Comparison of ENCODE assay signal across 8 cellular contexts in genomic region chr12:51323966-51324895, GRCh38. TPM values are rescaled to one million over a fixed set of nuclear protein-coding genes. Genes with fewer than 3 reads are reported as not detected.
DNase-seq lines count a peak whose midpoint lies in the region; ATAC-seq and TF ChIP-seq lines count a peak whose summit lies in the region.

TSS of gene BIN2 (minus strand) at chr12:51324174. CDS start at chr12:51324102, 72 bp downstream.

- TF ChIP-seq CTCF in endodermal cell (conservative IDR thresholded peaks at IDR 0.05), result no peak
- TF ChIP-seq CTCF in osteocyte (IDR thresholded peaks at IDR 0.05), result no peak

- ATAC-seq in GM19025 (IDR thresholded peaks at IDR 0.05; ENCODE audit: low read depth, unreplicated experiment), result peak; percentile 73
- ATAC-seq in HG03342 (IDR thresholded peaks at IDR 0.05; ENCODE audit: unreplicated experiment), result peak; percentile 51
- ATAC-seq in HG03378 (IDR thresholded peaks at IDR 0.05; ENCODE audit: unreplicated experiment), result no peak

- peak within 1 kb of the TSS; percentile 10 for H3K27ac Mint-ChIP-seq in endodermal cell
- no peak within 1 kb of the TSS for H3K27ac Mint-ChIP-seq in osteocyte (ENCODE audit: unreplicated experiment)

- no peak within 1 kb of the TSS for H3K27ac ChIP-seq in endodermal cell (ENCODE audit: low read depth, low read length)

- H3K4me3 ChIP-seq in endodermal cell (ENCODE audit: low read length), result no peak within 1 kb of the TSS

- H3K9me3 ChIP-seq in endodermal cell (ENCODE audit: control insufficient read depth, low read length), result no peaks in the 10 kb centered on the region

- H3K9me3 Mint-ChIP-seq in endodermal cell (no peaks in the 10 kb centered on the region), osteocyte (ENCODE audit: unreplicated experiment) (no peaks in the 10 kb centered on the region)

- no peaks in the 10 kb centered on the region for H3K27me3 ChIP-seq in endodermal cell (ENCODE audit: control insufficient read depth, insufficient read depth, low read length, poor library complexity, severe bottlenecking)

- peaks cover 17% of the 10 kb centered on the region for H3K4me1 ChIP-seq in endodermal cell (ENCODE audit: control insufficient read depth, insufficient read depth, low read length)

- peak; percentile 76 for DNase-seq in activated CD4-positive, alpha-beta T cell treated with anti-CD3 and anti-CD28 coated beads for 48 hours
- DNase-seq in endodermal cell, result no peak
- peak; percentile 32 for DNase-seq in stimulated activated CD4-positive, alpha-beta T cell treated with anti-CD3 and anti-CD28 coated beads, Interleukin-2, amount 100 ng/mL, for 4 hours (ENCODE audit: low read depth)
- DNase-seq in HCEC 1CT, result no peak
- no peak for DNase-seq in osteocyte (ENCODE audit: extremely low spot score, unreplicated experiment)

- peaks cover 45% of the 10 kb centered on the region for H3K4me1 Mint-ChIP-seq in endodermal cell
- peaks cover 16% of the 10 kb centered on the region for H3K4me1 Mint-ChIP-seq in osteocyte (ENCODE audit: unreplicated experiment)

- H3K36me3 ChIP-seq in endodermal cell (ENCODE audit: control insufficient read depth, insufficient read depth, low read length), result no peaks in the 10 kb centered on the region

- WGBS in endodermal cell (ENCODE audit: insufficient coverage in 1 of 2, insufficient read length in 1 of 2), 2 experiments, result 96 to 97% methylated on average over 46 to 60 of the region's 60 CpGs

- no peaks in the 10 kb centered on the region for H3K36me3 Mint-ChIP-seq in endodermal cell (ENCODE audit: low read depth)
- H3K36me3 Mint-ChIP-seq in osteocyte (ENCODE audit: unreplicated experiment), result no peaks in the 10 kb centered on the region

- H3K4me3 Mint-ChIP-seq in endodermal cell, result no peak within 1 kb of the TSS
- H3K4me3 Mint-ChIP-seq in osteocyte (ENCODE audit: unreplicated experiment), result no peak within 1 kb of the TSS

- H3K27me3 Mint-ChIP-seq in endodermal cell (ENCODE audit: insufficient read depth) (no peaks in the 10 kb centered on the region), osteocyte (ENCODE audit: unreplicated experiment) (no peaks in the 10 kb centered on the region)

- H3K9ac ChIP-seq in endodermal cell (ENCODE audit: extremely low read depth, low read length, poor library complexity, severe bottlenecking), result no peak within 1 kb of the TSS

RNA-seq across cellular contexts. Expression of gene BIN2, which starts in this region (rescaled TPM):
- total RNA-seq in endodermal cell (not detected), osteocyte (not detected in 2 replicates)
- not detected for polyA plus RNA-seq in endodermal cell (2013, experiment 1 of 2)
- polyA plus RNA-seq in endodermal cell (2013, experiment 2 of 2), result not detected

Comparison
In these comparisons a context has a peak if more than half of its experiments do, and no peak if none do; other contexts are left out.
1. DNase-seq: peak in activated CD4-positive, alpha-beta T cell treated with anti-CD3 and anti-CD28 coated beads for 48 hours (single experiment) and stimulated activated CD4-positive, alpha-beta T cell treated with anti-CD3 and anti-CD28 coated beads, Interleukin-2, amount 100 ng/mL, for 4 hours (single experiment); none in endodermal cell (single experiment), HCEC 1CT (single experiment) and osteocyte (single experiment).